In genomic region chr5:16626696-16627264, GRCh38 we compare ENCODE assay signal across 10 cellular contexts. TPM values are rescaled to one million over a fixed set of nuclear protein-coding genes. Genes with fewer than 3 reads are reported as not detected.
A peak's percentile ranks its signal among the peaks of the same experiment; 100 is the strongest.
DNase-seq lines count a peak whose midpoint lies in the region; ATAC-seq and FAIRE-seq lines count a peak whose summit lies in the region.
"Had no signal": no experiment of that assay in that cellular context is flagged by ENCODE, and none has a peak within 500 bp of the region (broad histone marks: within the 10 kb centered on the region; RNA-seq: fewer than 3 reads in every experiment).

No MANE protein-coding gene starts in this region.

- no peak overlapping the region for H3K4me3 Mint-ChIP-seq in activated CD8-positive, alpha-beta memory T cell treated with anti-CD3 and anti-CD28 coated beads, Interleukin-2, amount 10 ng/mL, durations not matched to agents 7 days and 5 days
- peak overlapping the region; percentile 13 for H3K4me3 Mint-ChIP-seq in T-helper 17 cell
- H3K4me3 Mint-ChIP-seq: naive B cell had no signal

- H3K4me1 ChIP-seq in small intestine (ENCODE audit: control insufficient read depth in 2 of 2, insufficient read depth in 1 of 2, low read depth in 1 of 2, low read length in 1 of 2) = no peaks in the 10 kb centered on the region

- FAIRE-seq in small intestine (lab: Jason Lieb, UNC) = no peak

- H3K27ac Mint-ChIP-seq in activated CD8-positive, alpha-beta memory T cell treated with anti-CD3 and anti-CD28 coated beads, Interleukin-2, amount 10 ng/mL, durations not matched to agents 7 days and 5 days = peak overlapping the region; percentile 85
- H3K27ac Mint-ChIP-seq in T-helper 17 cell = peak overlapping the region; percentile 85

- H3K27me3 Mint-ChIP-seq in activated CD8-positive, alpha-beta memory T cell treated with anti-CD3 and anti-CD28 coated beads, Interleukin-2, amount 10 ng/mL, durations not matched to agents 7 days and 5 days = no peaks in the 10 kb centered on the region
- H3K27me3 Mint-ChIP-seq in T-helper 17 cell = no peaks in the 10 kb centered on the region
- H3K27me3 Mint-ChIP-seq: naive B cell had no signal

- DNase-seq in activated CD8-positive, alpha-beta memory T cell treated with anti-CD3 and anti-CD28 coated beads, Interleukin-2, amount 10 ng/mL, durations not matched to agents 7 days and 5 days = peak; percentile 71
- DNase-seq in activated CD8-positive, alpha-beta memory T cell treated with anti-CD3 and anti-CD28 coated beads, Interleukin-2, amount 50 U/mL, for 48 hours = no peak
- DNase-seq in T-helper 17 cell (no peak), small intestine (peak; percentile 19), NCI-H1417 treated with DMSO at 0.1 percent for 48 hours (lab: John Stamatoyannopoulos, UW) (no peak), NCI-H446 (lab: John Stamatoyannopoulos, UW) (no peak), cerebellar cortex (ENCODE audit: low spot score) (no peak)
- DNase-seq: naive B cell, NCI-H2171 had no signal

- no peaks in the 10 kb centered on the region for H3K9me3 Mint-ChIP-seq in activated CD8-positive, alpha-beta memory T cell treated with anti-CD3 and anti-CD28 coated beads, Interleukin-2, amount 10 ng/mL, durations not matched to agents 7 days and 5 days (ENCODE audit: low read depth)
- H3K9me3 Mint-ChIP-seq: naive B cell had no signal

- ATAC-seq in activated CD8-positive, alpha-beta memory T cell treated with anti-CD3 and anti-CD28 coated beads, Interleukin-2, amount 10 ng/mL, durations not matched to agents 7 days and 5 days = peak; percentile 82
- ATAC-seq in HG03066 (IDR thresholded peaks at IDR 0.05; ENCODE audit: low read depth, unreplicated experiment) (peak; percentile 72), T-helper 17 cell (peak; percentile 60)

- peaks cover 2% of the 10 kb centered on the region for H3K36me3 Mint-ChIP-seq in activated CD8-positive, alpha-beta memory T cell treated with anti-CD3 and anti-CD28 coated beads, Interleukin-2, amount 10 ng/mL, durations not matched to agents 7 days and 5 days
- H3K36me3 Mint-ChIP-seq in T-helper 17 cell (ENCODE audit: low read depth) = peaks cover 2% of the 10 kb centered on the region
- H3K36me3 Mint-ChIP-seq: naive B cell had no signal

- no peaks in the 10 kb centered on the region for H3K36me3 ChIP-seq in small intestine (ENCODE audit: control insufficient read depth in 2 of 2, insufficient read depth in 2 of 2, low read length in 2 of 2)

- CTCF ChIA-PET in activated CD8-positive, alpha-beta memory T cell treated with anti-CD3 and anti-CD28 coated beads, Interleukin-2, amount 10 ng/mL, durations not matched to agents 7 days and 5 days (lab: Charles Lee) = interaction anchor here (1.1 to 3.2 kb wide), 3 partner anchors 10 to 39 kb away, joined by 4 to 23 read pairs (median 5); partner anchors contain the start of gene RETREG1

- H3K9me3 ChIP-seq in T-helper 17 cell (ENCODE audit: control insufficient read depth, low read length, poor library complexity, severe bottlenecking) (no peaks in the 10 kb centered on the region), small intestine (ENCODE audit: control insufficient read depth, low read depth) (no peaks in the 10 kb centered on the region)

- no peak overlapping the region for H3K27ac ChIP-seq in small intestine (ENCODE audit: low read depth in 1 of 2, low read length in 1 of 2)

- H3K27me3 ChIP-seq in small intestine (ENCODE audit: control insufficient read depth in 2 of 2, insufficient read depth in 2 of 2, low read length in 2 of 2) = no peaks in the 10 kb centered on the region

- H3K4me1 Mint-ChIP-seq in activated CD8-positive, alpha-beta memory T cell treated with anti-CD3 and anti-CD28 coated beads, Interleukin-2, amount 10 ng/mL, durations not matched to agents 7 days and 5 days = peaks cover 29% of the 10 kb centered on the region
- peaks cover 28% of the 10 kb centered on the region for H3K4me1 Mint-ChIP-seq in T-helper 17 cell

- no peak overlapping the region for H3K4me3 ChIP-seq in small intestine (ENCODE audit: low read depth in 1 of 2, low read length in 2 of 2)

- WGBS in small intestine, 3 donors = 60 to 62% (median 61%) methylated on average over 5 of the region's 5 CpGs

RNA-seq across cellular contexts. Expression of gene RETREG1, which starts 10.0 kb away (rescaled TPM):
- total RNA-seq in activated CD8-positive, alpha-beta memory T cell treated with anti-CD3 and anti-CD28 coated beads, Interleukin-2, amount 10 ng/mL, durations not matched to agents 7 days and 5 days = 10 to 100 TPM; 18.1 to 30.3 TPM
- total RNA-seq in T-helper 17 cell = 10 to 100 TPM; 30.2 to 37.8 TPM
- 10 to 100 TPM in 1 of 3 donors, 1 to 10 TPM in 2; 9.5 to 36.0 (median 9.5) TPM for polyA plus RNA-seq in small intestine

Comparison
In these comparisons a context has a peak if more than half of its experiments do, and no peak if none do; other contexts are left out.
1. DNase-seq: peak in activated CD8-positive, alpha-beta memory T cell treated with anti-CD3 and anti-CD28 coated beads, Interleukin-2, amount 10 ng/mL, durations not matched to agents 7 days and 5 days (single experiment) and small intestine (single experiment); none in activated CD8-positive, alpha-beta memory T cell treated with anti-CD3 and anti-CD28 coated beads, Interleukin-2, amount 50 U/mL, for 48 hours (single experiment), T-helper 17 cell (0 of 3), NCI-H1417 treated with DMSO at 0.1 percent for 48 hours (single experiment), NCI-H446 (0 of 2) and cerebellar cortex (single experiment).
2. Peak in every context shown above with its lines, with median percentiles within 50 percentile points of each other: ATAC-seq.